Comparison of ENCODE assay signal across 1 cellular context in the genomic region with DNA sequence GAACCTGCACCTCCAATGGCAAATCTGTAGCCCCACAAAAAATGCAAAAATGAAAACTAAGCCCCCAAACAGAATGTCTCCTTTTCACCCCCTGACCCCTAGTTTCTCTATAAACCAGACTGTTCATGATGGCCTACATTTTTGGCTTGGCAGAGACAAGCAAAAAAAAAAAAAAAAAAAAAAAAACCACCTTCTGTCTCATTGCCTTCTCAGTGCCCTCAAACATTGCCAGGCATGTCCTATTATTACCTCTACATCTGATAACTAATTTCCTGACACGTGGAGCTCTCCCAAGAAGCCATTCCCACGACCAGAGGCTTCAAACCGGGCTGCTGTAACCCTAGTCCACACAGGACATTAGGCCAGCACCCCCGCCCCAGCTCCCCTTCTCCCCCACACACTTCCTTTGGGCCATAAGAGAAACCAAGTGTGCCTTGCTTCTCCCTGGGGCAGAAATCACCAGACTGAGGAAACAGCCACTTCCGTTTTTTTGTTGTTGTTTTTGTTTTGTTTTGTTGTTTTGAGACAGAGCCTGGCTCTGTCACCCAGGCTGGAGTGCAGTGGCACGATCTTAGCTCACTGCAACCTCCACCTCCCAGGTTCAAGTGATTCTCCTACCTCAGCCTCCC.
A peak's percentile ranks its signal among the peaks of the same experiment; 100 is the strongest.
TF ChIP-seq lines count a peak whose summit lies in the region.

No MANE protein-coding gene starts in this region.

TF ChIP-seq in K562, 482 proteins besides CTCF, POLR2A, EP300 and RAD21:
- TF ChIP-seq ETS2 (tag; IDR thresholded peaks at IDR 0.05; ENCODE audit: borderline replicate concordance, poor library complexity, severe bottlenecking) (no peak), MIER1 (IDR thresholded peaks at IDR 0.05; ENCODE audit: low read depth) (no peak), SPI1 (IDR thresholded peaks at IDR 0.05; ENCODE audit: borderline replicate concordance, low read depth, low read length) (peak; percentile 12; the same call in 1 of the 2 replicates)
